ENCODE assay signal across 23 cellular contexts in the genomic region with DNA sequence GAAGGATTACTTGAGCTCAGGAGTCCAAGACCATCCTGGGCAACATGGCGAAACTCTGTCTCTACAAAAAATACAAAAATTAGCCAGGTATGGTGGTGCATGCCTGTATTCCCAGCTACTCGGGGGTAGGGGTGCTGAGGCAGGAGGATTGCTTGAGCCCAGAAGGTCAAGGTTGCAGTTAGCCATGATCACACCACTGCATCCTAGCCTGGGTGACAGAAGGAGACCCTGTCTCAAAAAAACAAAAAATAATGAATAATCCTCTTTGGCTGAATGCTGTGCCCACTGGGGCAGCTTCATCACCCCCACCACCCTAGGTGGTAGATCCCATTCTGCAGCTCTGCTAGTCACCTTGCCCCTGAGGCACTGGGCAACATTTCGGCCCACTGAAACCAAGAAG.
A peak's percentile ranks its signal among the peaks of the same experiment; 100 is the strongest.
DNase-seq lines count a peak whose midpoint lies in the region; ATAC-seq, FAIRE-seq and TF ChIP-seq lines count a peak whose summit lies in the region.
"Had no signal": no experiment of that assay in that cellular context is flagged by ENCODE, and none has a peak within 500 bp of the region (broad histone marks: within the 10 kb centered on the region; RNA-seq: fewer than 3 reads in every experiment).

No MANE protein-coding gene starts in this region.

- no peak overlapping the region for H2AFZ ChIP-seq in K562 (ENCODE audit: low read depth, low read length)

- H3K9ac ChIP-seq in K562 (ENCODE audit: insufficient read depth in 1 of 2, low read depth in 2 of 2, low read length in 2 of 2), result no peak overlapping the region
- H3K9ac ChIP-seq: BLaER1 treated with 17β-estradiol and CSF1 and Interleukin-3, amounts not matched to agents 10 nM and 100 nM had no signal

- ATAC-seq in left cardiac atrium, result no peak
- ATAC-seq in K562, result no peak
- ATAC-seq in stimulated activated effector memory CD8-positive, alpha-beta T cell treated with anti-CD3 and anti-CD28 coated beads, Interleukin-12 subunit alpha, Interleukin-12 subunit beta, amount 100 ng/mL, for 72 hours, result no peak
- no peak for ATAC-seq in upper lobe of right lung
- ATAC-seq: CD8-positive, alpha-beta T cell; HCT116 had no signal

- H3K27me3 ChIP-seq in right atrium auricular region (no peaks in the 10 kb centered on the region), K562 (ENCODE audit: control insufficient read depth in 2 of 2, insufficient read depth in 2 of 2, low read length in 2 of 2) (no peaks in the 10 kb centered on the region), thyroid gland (no peaks in the 10 kb centered on the region), upper lobe of right lung (no peaks in the 10 kb centered on the region)
- H3K27me3 ChIP-seq: BLaER1 treated with 17β-estradiol and CSF1 and Interleukin-3, amounts not matched to agents 10 nM and 100 nM had no signal

- H4K20me1 ChIP-seq in K562 (replicated peaks; ENCODE audit: control insufficient read depth, insufficient read depth, low read length), result no peaks in the 10 kb centered on the region
- H4K20me1 ChIP-seq: BLaER1 treated with 17β-estradiol and CSF1 and Interleukin-3, amounts not matched to agents 10 nM and 100 nM had no signal

- H3K4me3 ChIP-seq in right atrium auricular region, result no peak overlapping the region
- no peak overlapping the region for H3K4me3 ChIP-seq in K562
- H3K4me3 ChIP-seq in thyroid gland (replicated peaks in 1 of 3), result no peak overlapping the region
- H3K4me3 ChIP-seq in upper lobe of right lung, result no peak overlapping the region
- H3K4me3 ChIP-seq: BLaER1 treated with 17β-estradiol and CSF1 and Interleukin-3, amounts not matched to agents 10 nM and 100 nM had no signal

- peaks cover 8% of the 10 kb centered on the region for H3K36me3 Mint-ChIP-seq in mesothelial cell of epicardium
- no peaks in the 10 kb centered on the region for H3K36me3 Mint-ChIP-seq in stimulated activated effector memory CD8-positive, alpha-beta T cell treated with anti-CD3 and anti-CD28 coated beads, Interleukin-12 subunit alpha, Interleukin-12 subunit beta, amount 100 ng/mL, for 72 hours

- no peak for TF ChIP-seq EP300 in K562 (IDR thresholded peaks at IDR 0.05; ENCODE audit: low read length)

- H3K9me3 ChIP-seq in right atrium auricular region (peaks cover 0 to 22% of the 10 kb centered on the region in 2 donors), K562 (replicated peaks; ENCODE audit: control insufficient read depth, insufficient read depth, low read depth, low read length) (no peaks in the 10 kb centered on the region), thyroid gland (no peaks in the 10 kb centered on the region), upper lobe of right lung (peaks cover 10% of the 10 kb centered on the region)

- H3K36me3 ChIP-seq in right atrium auricular region, result no peaks in the 10 kb centered on the region
- H3K36me3 ChIP-seq in K562 (ENCODE audit: control insufficient read depth, insufficient read depth, low read length), result no peaks in the 10 kb centered on the region
- H3K36me3 ChIP-seq in thyroid gland, result no peaks in the 10 kb centered on the region
- no peaks in the 10 kb centered on the region for H3K36me3 ChIP-seq in upper lobe of right lung
- H3K36me3 ChIP-seq: BLaER1 treated with 17β-estradiol and CSF1 and Interleukin-3, amounts not matched to agents 10 nM and 100 nM had no signal

- no peak overlapping the region for H3K4me2 ChIP-seq in K562 (ENCODE audit: insufficient read depth, low read length)

- FAIRE-seq in K562 (lab: Jason Lieb, UNC), result no peak
- FAIRE-seq: G401.6, GM12892, GM18507 had no signal

- DNase-seq in left cardiac atrium, result peak; percentile 3
- no peak for DNase-seq in right atrium auricular region (ENCODE audit: low spot score)
- no peak for DNase-seq in K562 (ENCODE audit: extremely low read depth in 1 of 4, low spot score in 3 of 4)
- no peak for DNase-seq in mesothelial cell of epicardium (ENCODE audit: low spot score in 2 of 2, unreplicated experiment in 2 of 2)
- no peak for DNase-seq in stimulated activated effector memory CD8-positive, alpha-beta T cell treated with anti-CD3 and anti-CD28 coated beads, Interleukin-12 subunit alpha, Interleukin-12 subunit beta, amount 100 ng/mL, for 72 hours (ENCODE audit: low spot score in 2 of 2)
- DNase-seq in thyroid gland, result no peak
- DNase-seq in upper lobe of right lung, result no peak
- DNase-seq in G401 (ENCODE audit: low spot score), result no peak
- DNase-seq: CD8-positive, alpha-beta T cell; COR-L47; DMS 273 treated with DMSO at 0.1 percent for 48 hours; DMS53; DND-41; EL; GOT3; H7; HFFc6 had no signal

- no peak overlapping the region for H3K4me3 Mint-ChIP-seq in mesothelial cell of epicardium
- no peak overlapping the region for H3K4me3 Mint-ChIP-seq in stimulated activated effector memory CD8-positive, alpha-beta T cell treated with anti-CD3 and anti-CD28 coated beads, Interleukin-12 subunit alpha, Interleukin-12 subunit beta, amount 100 ng/mL, for 72 hours
- H3K4me3 Mint-ChIP-seq: B cell; CD8-positive, alpha-beta T cell; HFFc6 had no signal

- peak overlapping the region; percentile 79 for H3K27ac Mint-ChIP-seq in mesothelial cell of epicardium
- H3K27ac Mint-ChIP-seq in stimulated activated effector memory CD8-positive, alpha-beta T cell treated with anti-CD3 and anti-CD28 coated beads, Interleukin-12 subunit alpha, Interleukin-12 subunit beta, amount 100 ng/mL, for 72 hours, result peak overlapping the region; percentile 11
- H3K27ac Mint-ChIP-seq: B cell; CD8-positive, alpha-beta T cell; HFFc6 had no signal

- H3K4me1 ChIP-seq in right atrium auricular region (peaks cover 0 to 13% of the 10 kb centered on the region in 2 donors), K562 (replicated peaks in 1 of 2; ENCODE audit: control insufficient read depth in 2 of 2, insufficient read depth in 2 of 2, low read length in 2 of 2) (no peaks in the 10 kb centered on the region; a peak in 1 of 5 replicates), thyroid gland (no peaks in the 10 kb centered on the region), upper lobe of right lung (peaks cover 10% of the 10 kb centered on the region)

- TF ChIP-seq POLR2A in K562 (conservative IDR thresholded peaks at IDR 0.05), result no peak
- TF ChIP-seq POLR2A in thyroid gland (IDR thresholded peaks at IDR 0.05), result no peak

- peaks cover 27% of the 10 kb centered on the region for H3K9me3 Mint-ChIP-seq in mesothelial cell of epicardium
- peaks cover 3% of the 10 kb centered on the region for H3K9me3 Mint-ChIP-seq in stimulated activated effector memory CD8-positive, alpha-beta T cell treated with anti-CD3 and anti-CD28 coated beads, Interleukin-12 subunit alpha, Interleukin-12 subunit beta, amount 100 ng/mL, for 72 hours

- H3K27ac ChIP-seq in right atrium auricular region (no peak overlapping the region), K562 (ENCODE audit: extremely low read depth, low read depth, low read length) (no peak overlapping the region), thyroid gland (no peak overlapping the region), upper lobe of right lung (no peak overlapping the region)
- H3K27ac ChIP-seq: BLaER1 treated with 17β-estradiol and CSF1 and Interleukin-3, amounts not matched to agents 10 nM and 100 nM had no signal

- no TSS peak for BruUV-seq in K562 (replicated peaks; lab: Mats Ljungman, UMichigan)

- H3K27me3 Mint-ChIP-seq in mesothelial cell of epicardium (ENCODE audit: low read depth), result no peaks in the 10 kb centered on the region

- TF ChIP-seq RAD21 in K562 (CRISPR knock-in tag; conservative IDR thresholded peaks at IDR 0.05 in 1 of 2, IDR thresholded peaks at IDR 0.05 in 1 of 2), result no peak

- intact Hi-C loops in left cardiac atrium (cut with DNase I), result no loop called here
- intact Hi-C loops in K562 (cut with micrococcal nuclease), result no loop called here
- intact Hi-C loops in thyroid gland (cut with DNase I), result no loop called here
- intact Hi-C loops in upper lobe of right lung (cut with DNase I), result no loop called here

- 44% methylated on average over 3 of the region's 3 CpGs for WGBS in K562 (ENCODE audit: insufficient coverage, low coverage, missing lambda C conversion rate)
- 55 to 77% methylated on average over 3 of the region's 3 CpGs for WGBS in thyroid gland, 2 donors

- no peaks in the 10 kb centered on the region for H3K9me1 ChIP-seq in K562 (ENCODE audit: control insufficient read depth, insufficient read depth, low read length)

- no peaks in the 10 kb centered on the region for H3K79me2 ChIP-seq in K562 (ENCODE audit: control insufficient read depth, insufficient read depth, low read length)

- CTCF ChIA-PET in K562 (lab: Yijun Ruan, JAX; ENCODE audit: low intra/inter-chr PET ratio), result no interaction called here

- POLR2A ChIA-PET in K562 (lab: Yijun Ruan, JAX), result interaction anchor here (0.7 kb wide), 1 partner anchor 396 kb away, joined by 3 read pairs; no protein-coding TSS in a partner anchor

- in situ Hi-C loops in K562 (cut with MboI), result no loop called here
- in situ Hi-C loops in G401 (cut with HindIII; ENCODE audit: low sequenced_read_pairs), result no loop called here

- peaks cover 39% of the 10 kb centered on the region for H3K4me1 Mint-ChIP-seq in mesothelial cell of epicardium
- H3K4me1 Mint-ChIP-seq in stimulated activated effector memory CD8-positive, alpha-beta T cell treated with anti-CD3 and anti-CD28 coated beads, Interleukin-12 subunit alpha, Interleukin-12 subunit beta, amount 100 ng/mL, for 72 hours, result no peaks in the 10 kb centered on the region
- H3K4me1 Mint-ChIP-seq: B cell had no signal

- TF ChIP-seq CTCF in right atrium auricular region (IDR thresholded peaks at IDR 0.05), result no peak
- no peak for TF ChIP-seq CTCF in K562 (IDR thresholded peaks at IDR 0.05 in 2 of 3, conservative IDR thresholded peaks at IDR 0.05 in 1 of 3; ENCODE audit: insufficient read depth in 2 of 3, low read depth in 1 of 3, low read length in 3 of 3)
- no peak for TF ChIP-seq CTCF in mesothelial cell of epicardium (IDR thresholded peaks at IDR 0.05; ENCODE audit: unreplicated experiment)
- TF ChIP-seq CTCF in thyroid gland (IDR thresholded peaks at IDR 0.05), result no peak
- no peak for TF ChIP-seq CTCF in upper lobe of right lung (IDR thresholded peaks at IDR 0.05)

TF ChIP-seq in K562, 482 proteins besides CTCF, POLR2A, EP300 and RAD21 (continues in another document):
- no peak for TF ChIP-seq FOXK1 (CRISPR knock-in tag; IDR thresholded peaks at IDR 0.05; ENCODE audit: borderline replicate concordance)
